Comparison of ENCODE assay signal across 8 cellular contexts in genomic region chr2:101267671-101268656, GRCh38. TPM values are rescaled to one million over a fixed set of nuclear protein-coding genes. Genes with fewer than 3 reads are reported as not detected.
A peak's percentile ranks its signal among the peaks of the same experiment; 100 is the strongest.
DNase-seq lines count a peak whose midpoint lies in the region; ATAC-seq and TF ChIP-seq lines count a peak whose summit lies in the region.

No MANE protein-coding gene starts in this region.

- H3K4me3 ChIP-seq in GM23338, result no peak overlapping the region
- H3K4me3 ChIP-seq in vagina, result no peak overlapping the region

- no peak for TF ChIP-seq CTCF in GM23338 (conservative IDR thresholded peaks at IDR 0.05; ENCODE audit: low read depth in 2 of 2)
- no peak for TF ChIP-seq CTCF in VCaP (conservative IDR thresholded peaks at IDR 0.05)
- TF ChIP-seq CTCF in vagina (IDR thresholded peaks at IDR 0.05), result no peak

- no peak overlapping the region for H3K4me2 ChIP-seq in GM23338

- H3K9me3 ChIP-seq in vagina, result no peaks in the 10 kb centered on the region

- POLR2A ChIA-PET in naive thymus-derived CD8-positive, alpha-beta T cell (lab: Charles Lee), result interaction anchor here (0.7 to 1.2 kb wide), 2 partner anchors 15 to 21 kb away, joined by 3 to 4 read pairs; no protein-coding TSS in a partner anchor

- H3K36me3 Mint-ChIP-seq in GM23338 (ENCODE audit: low read depth), result peaks cover 66% of the 10 kb centered on the region
- H3K36me3 Mint-ChIP-seq in naive thymus-derived CD8-positive, alpha-beta T cell, result peaks cover 5 to 90% (median 16%) of the 10 kb centered on the region in 3 donors

- H3K27ac ChIP-seq in GM23338 (ENCODE audit: low read depth), result 0 out of 2 replicates have a peak overlapping the region, but pooled peaks have one; percentile 64
- H3K27ac ChIP-seq in VCaP, result peak overlapping the region; percentile 93
- H3K27ac ChIP-seq in vagina, result no peak overlapping the region

- H3K79me2 ChIP-seq in GM23338 (replicated peaks; ENCODE audit: insufficient read depth), result no peaks in the 10 kb centered on the region

- TF ChIP-seq POLR2A in vagina (IDR thresholded peaks at IDR 0.05), result no peak

- H4K20me1 ChIP-seq in GM23338 (replicated peaks; ENCODE audit: insufficient read depth), result 0 out of 2 replicates have a peak, but pooled peaks cover 4% of the 10 kb centered on the region

- peaks cover 13% of the 10 kb centered on the region; the same call in 2 of the 3 replicates for H3K4me1 Mint-ChIP-seq in GM23338
- peaks cover 18 to 38% (median 33%) of the 10 kb centered on the region in 4 donors for H3K4me1 Mint-ChIP-seq in naive thymus-derived CD8-positive, alpha-beta T cell

- no peaks in the 10 kb centered on the region; the same call in 1 of the 2 replicates for H3F3A ChIP-seq in GM23338 (replicated peaks; ENCODE audit: low read depth)

- H3K4me3 Mint-ChIP-seq in GM23338, result no peak overlapping the region
- no peak overlapping the region for H3K4me3 Mint-ChIP-seq in naive thymus-derived CD8-positive, alpha-beta T cell

- no peaks in the 10 kb centered on the region for H3K9me2 ChIP-seq in GM23338 (ENCODE audit: insufficient read depth)

- no peaks in the 10 kb centered on the region for H3K27me3 ChIP-seq in GM23338 (ENCODE audit: insufficient read depth)
- H3K27me3 ChIP-seq in vagina, result no peaks in the 10 kb centered on the region

- H3K27ac Mint-ChIP-seq in GM23338, result peak overlapping the region; percentile 42
- H3K27ac Mint-ChIP-seq in naive thymus-derived CD8-positive, alpha-beta T cell, result peak overlapping the region; percentile 40 to 85 (median 63)

- peak; percentile 57 for ATAC-seq in GM18861 (IDR thresholded peaks at IDR 0.05; ENCODE audit: unreplicated experiment)
- no peak for ATAC-seq in GM23338
- peak in 1 of 2 donors; percentile 29 for ATAC-seq in naive thymus-derived CD8-positive, alpha-beta T cell
- ATAC-seq in GM19035 (IDR thresholded peaks at IDR 0.05; ENCODE audit: unreplicated experiment), result no peak

- H2AFZ ChIP-seq in GM23338, result no peak overlapping the region

- intact Hi-C loops in vagina (cut with DNase I), result no loop called here

- no peaks in the 10 kb centered on the region for H3K9me3 Mint-ChIP-seq in GM23338
- H3K9me3 Mint-ChIP-seq in naive thymus-derived CD8-positive, alpha-beta T cell, result no peaks in the 10 kb centered on the region

- H3K27me3 Mint-ChIP-seq in GM23338 (ENCODE audit: insufficient read depth, low read depth, poor library complexity), result no peaks in the 10 kb centered on the region
- no peaks in the 10 kb centered on the region for H3K27me3 Mint-ChIP-seq in naive thymus-derived CD8-positive, alpha-beta T cell

- DNase-seq in GM23338 (ENCODE audit: low spot score) (no peak), NCI-H1105 treated with DMSO at 0.1 percent for 48 hours (lab: John Stamatoyannopoulos, UW) (no peak), vagina (ENCODE audit: extremely low spot score in 2 of 2) (no peak), GDM1 (lab: John Stamatoyannopoulos, UW) (no peak)
- DNase-seq in naive thymus-derived CD8-positive, alpha-beta T cell, result no peak

- H3K4me1 ChIP-seq in GM23338 (ENCODE audit: insufficient read depth) (no peaks in the 10 kb centered on the region), vagina (no peaks in the 10 kb centered on the region)

- peaks cover 35% of the 10 kb centered on the region for H3K36me3 ChIP-seq in GM23338 (ENCODE audit: insufficient read depth)
- H3K36me3 ChIP-seq in vagina, result peaks cover 0 to 85% of the 10 kb centered on the region in 2 donors

TF ChIP-seq in GM23338, 12 proteins besides CTCF, POLR2A, EP300 and RAD21:
- no peak for TF ChIP-seq ETS1 (IDR thresholded peaks at IDR 0.05)

RNA-seq across cellular contexts. Expression of gene CNOT11, which starts 15.3 kb away (rescaled TPM):
- total RNA-seq in GM23338 (2014; rRNA removed; shearing (Covaris generic)), result 59.1 and 74.2 TPM in 2 replicates
- polyA plus RNA-seq in GM23338 (2016; fragmentation: Nextera tagmentation; extraction: Ambion mirVana), result 27.6 and 34.8 TPM in 2 replicates
- 10 to 100 TPM; 51.6 to 62.4 TPM for total RNA-seq in naive thymus-derived CD8-positive, alpha-beta T cell
- 10 to 100 TPM; 64.2 to 69.3 (median 64.9) TPM for polyA plus RNA-seq in naive thymus-derived CD8-positive, alpha-beta T cell
- total RNA-seq in vagina, result 20.1 TPM

RNA-seq across cellular contexts. Expression of gene RNF149, which starts 40.5 kb away (rescaled TPM):
- 42.4 and 47.6 TPM in 2 replicates for total RNA-seq in GM23338 (2014; rRNA removed; shearing (Covaris generic))
- 37.2 and 38.8 TPM in 2 replicates for polyA plus RNA-seq in GM23338 (2016; fragmentation: Nextera tagmentation; extraction: Ambion mirVana)
- 100 to 1,000 TPM; 108 to 114 TPM for total RNA-seq in naive thymus-derived CD8-positive, alpha-beta T cell
- polyA plus RNA-seq in naive thymus-derived CD8-positive, alpha-beta T cell, result 10 to 100 TPM; 36.6 to 41.6 (median 39.0) TPM
- total RNA-seq in vagina, result 89.4 TPM
